Comparison of ENCODE assay signal across 8 cellular contexts in the genomic region with DNA sequence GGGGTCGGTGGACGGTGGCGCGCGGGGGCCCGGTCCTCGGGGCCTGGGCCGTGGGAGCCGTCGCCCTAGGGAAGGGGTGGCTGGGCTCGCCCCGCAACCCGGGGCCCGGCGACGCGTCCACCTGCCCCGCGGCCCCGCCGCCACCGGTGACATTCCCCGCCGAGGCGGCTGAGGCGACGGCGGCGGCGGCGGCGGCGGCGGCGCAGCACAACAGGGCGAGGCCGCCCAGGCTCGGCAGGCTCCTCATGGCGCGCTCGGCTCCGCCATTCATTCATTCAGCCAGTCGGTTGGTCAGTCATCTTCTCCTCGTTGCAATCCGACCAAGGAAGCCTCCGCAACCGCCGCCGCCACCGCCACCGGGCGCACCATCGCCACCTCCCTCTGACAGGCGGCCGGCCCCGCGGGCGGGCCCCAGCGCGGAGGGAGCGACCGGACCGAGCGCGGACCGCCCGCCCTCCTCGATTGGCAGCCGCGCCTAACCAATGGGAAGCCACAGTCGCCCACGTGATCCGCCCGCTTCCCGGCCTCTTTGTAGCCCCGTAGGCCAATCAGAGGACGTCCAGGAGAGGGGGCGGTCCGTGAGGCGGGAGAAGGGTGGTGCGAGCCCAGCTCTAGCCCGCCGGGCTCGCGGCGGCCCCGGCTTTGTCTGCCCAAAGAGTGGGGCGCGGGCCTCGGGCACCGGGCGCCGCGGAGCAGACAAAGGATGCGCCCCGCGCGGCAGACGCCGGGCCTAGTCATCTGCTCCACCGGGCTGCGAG. TPM values are rescaled to one million over a fixed set of nuclear protein-coding genes. Genes with fewer than 3 reads are reported as not detected.
A peak's percentile ranks its signal among the peaks of the same experiment; 100 is the strongest.
DNase-seq lines count a peak whose midpoint lies in the region; ATAC-seq and TF ChIP-seq lines count a peak whose summit lies in the region.

A gene (minus strand): TSS at position 383 of the 758 bp plus-strand sequence. CDS start 112 bp downstream, at position 271.

- TF ChIP-seq POLR2A in esophagus muscularis mucosa (IDR thresholded peaks at IDR 0.05; ENCODE audit: low read depth), result peak; percentile 59

- ATAC-seq in GM21737 (IDR thresholded peaks at IDR 0.05; ENCODE audit: unreplicated experiment), result peak; percentile 92

- peak in 1 of 3 experiments; percentile 8 for TF ChIP-seq CTCF in esophagus muscularis mucosa (IDR thresholded peaks at IDR 0.05)

- H3K27me3 ChIP-seq in esophagus muscularis mucosa (no peaks in the 10 kb centered on the region), muscle layer of duodenum (ENCODE audit: low read depth, low read length) (no peaks in the 10 kb centered on the region)

- peaks cover 12 to 52% (median 49%) of the 10 kb centered on the region in 4 donors for H3K4me1 ChIP-seq in esophagus muscularis mucosa
- H3K4me1 ChIP-seq in muscle layer of duodenum (ENCODE audit: control insufficient read depth in 1 of 2, insufficient read depth in 2 of 2, low read length in 2 of 2), result peaks cover 9 to 29% of the 10 kb centered on the region in 2 donors

- intact Hi-C loops in esophagus muscularis mucosa (cut with DNase I), result loop anchor here (5.0 kb wide), 1 partner anchor 92 kb away; no protein-coding TSS in a partner anchor

- peak; percentile 94 for DNase-seq in DMS79 (lab: John Stamatoyannopoulos, UW)
- DNase-seq in KG1 (lab: John Stamatoyannopoulos, UW), result peak; percentile 93
- peak; percentile 97 to 98 for DNase-seq in activated T-cell treated with anti-CD3 and anti-CD28 coated beads, Interleukin-2, amount 50 U/mL, for 48 hours
- DNase-seq in esophagus muscularis mucosa (ENCODE audit: extremely low spot score), result peak; percentile 99
- DNase-seq in stimulated activated CD8-positive, alpha-beta memory T cell treated with anti-CD3 and anti-CD28 coated beads, Interleukin-7, amount 100 ng/mL, for 24 hours (ENCODE audit: low read depth), result peak; percentile 93

- H3K36me3 ChIP-seq in esophagus muscularis mucosa (no peaks in the 10 kb centered on the region), muscle layer of duodenum (ENCODE audit: control insufficient read depth in 1 of 2, insufficient read depth in 2 of 2, low read length in 2 of 2) (no peaks in the 10 kb centered on the region)

- no CpG with 5 or more reads among the region's 102 CpGs for WGBS in esophagus muscularis mucosa

- peak within 1 kb of the TSS; percentile 67 to 91 (median 86) for H3K4me3 ChIP-seq in esophagus muscularis mucosa
- H3K4me3 ChIP-seq in muscle layer of duodenum (ENCODE audit: low read depth in 1 of 2, low read length in 2 of 2), result peak within 1 kb of the TSS; percentile 76 to 96

- H3K27ac ChIP-seq in esophagus muscularis mucosa (replicated peaks in 1 of 4), result peak within 1 kb of the TSS; percentile 83 to 87 (median 84)
- H3K27ac ChIP-seq in muscle layer of duodenum (ENCODE audit: low read length), result peak within 1 kb of the TSS; percentile 60

- H3K9me3 ChIP-seq in esophagus muscularis mucosa (no peaks in the 10 kb centered on the region), muscle layer of duodenum (ENCODE audit: control insufficient read depth in 1 of 2, low read length in 2 of 2) (no peaks in the 10 kb centered on the region)

- TF ChIP-seq EP300 in esophagus muscularis mucosa (IDR thresholded peaks at IDR 0.05), result no peak

TF ChIP-seq in PFSK-1, 5 proteins besides CTCF, POLR2A, EP300 and RAD21:
- no peak for TF ChIP-seq FOXP2 (optimal IDR thresholded peaks at IDR 0.05; ENCODE audit: borderline replicate concordance, extremely low read depth, extremely low read length, insufficient read depth)
- peak; percentile 56; the same call in 1 of the 2 replicates for TF ChIP-seq POLR2AphosphoS5 (IDR thresholded peaks at IDR 0.05; ENCODE audit: low read depth, low read length)

RNA-seq across cellular contexts. Expression of the gene that starts here (rescaled TPM):
- polyA plus RNA-seq in PFSK-1 (2012; ENCODE audit: insufficient read length, low read depth), result 1.5 TPM
- 10 to 100 TPM; 17.1 to 23.1 (median 18.9) TPM for total RNA-seq in esophagus muscularis mucosa

Comparison
In these comparisons a context has a peak if more than half of its experiments do, and no peak if none do; other contexts are left out.
1. Peak in every context shown above with its lines: DNase-seq, ATAC-seq, H3K4me3 ChIP-seq and H3K27ac ChIP-seq.